1 cellular context compared by ENCODE assay signal in the genomic region with DNA sequence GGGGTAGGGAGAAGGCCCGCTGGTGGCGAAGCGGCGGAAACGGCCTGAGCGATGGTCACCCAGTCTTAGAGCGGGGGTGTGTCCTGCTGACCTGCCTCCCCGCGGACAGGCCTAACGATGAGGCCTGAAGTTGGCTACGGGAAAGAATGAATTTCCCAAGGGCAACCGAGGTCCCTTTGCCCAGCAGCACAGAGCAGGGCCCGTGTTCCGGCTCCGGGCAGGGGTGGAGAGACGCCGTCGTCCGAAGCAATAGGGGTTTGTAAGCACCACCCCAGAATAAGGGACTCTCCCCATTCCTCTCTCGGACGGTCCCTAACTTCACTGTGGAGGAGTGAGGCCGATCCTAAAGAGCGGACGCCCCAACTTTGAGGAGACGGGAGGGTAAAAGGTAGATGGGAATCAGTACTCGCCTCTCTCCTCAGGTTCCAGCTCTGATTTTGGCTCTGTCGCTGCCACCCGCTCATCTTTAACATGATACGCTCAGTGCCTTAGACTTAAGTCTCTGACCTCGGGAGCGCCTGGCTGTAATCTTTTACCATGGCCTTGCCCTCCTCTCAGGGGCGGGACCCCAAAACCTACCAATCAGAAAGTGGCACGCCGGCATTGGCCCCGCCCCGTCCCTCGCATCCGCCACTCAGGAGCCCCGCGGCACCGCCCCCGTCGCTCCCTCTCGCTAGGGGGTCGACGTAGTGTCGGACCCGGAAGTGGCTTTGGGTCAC.
TF ChIP-seq lines count a peak whose summit lies in the region.

DDIT3 (minus strand) TSS at position 507 of the 719 bp plus-strand sequence. CDS start 3,108 bp downstream, outside the sequence.

TF ChIP-seq in K562, 482 proteins besides CTCF, POLR2A, EP300 and RAD21 (continued from another document and continues in another):
- TF ChIP-seq ZNF407 (IDR thresholded peaks at IDR 0.05; ENCODE audit: low read depth), result no peak; the same call in 1 of the 2 replicates
- TF ChIP-seq GATAD2B (IDR thresholded peaks at IDR 0.05; ENCODE audit: borderline replicate concordance), result no peak
- TF ChIP-seq HDAC6 (IDR thresholded peaks at IDR 0.05; ENCODE audit: low read depth, low read length), result no peak
- TF ChIP-seq SRF (CRISPR knock-in tag; IDR thresholded peaks at IDR 0.05), result peak in 1 of 2 experiments; percentile 49; a peak in 1 of 4 replicates
- no peak for TF ChIP-seq ZNF311 (CRISPR knock-in tag; IDR thresholded peaks at IDR 0.05)
- no peak for TF ChIP-seq U2AF1 (optimal IDR thresholded peaks at IDR 0.05; ENCODE audit: low read depth, low read length)
- peak; percentile 78; the same call in 1 of the 2 replicates for TF ChIP-seq STAT6 (CRISPR knock-in tag; IDR thresholded peaks at IDR 0.05)
- TF ChIP-seq SAP30 (IDR thresholded peaks at IDR 0.05; ENCODE audit: borderline replicate concordance, insufficient read depth, low read depth, low read length, poor library complexity, severe bottlenecking), result peak; percentile 86
- peak; percentile 73; the same call in 1 of the 2 replicates for TF ChIP-seq DMBX1 (CRISPR knock-in tag; IDR thresholded peaks at IDR 0.05; ENCODE audit: borderline replicate concordance)
- TF ChIP-seq ZNF639 (CRISPR knock-in tag; conservative IDR thresholded peaks at IDR 0.05 in 1 of 2, IDR thresholded peaks at IDR 0.05 in 1 of 2), result no peak
- TF ChIP-seq ILF3 (IDR thresholded peaks at IDR 0.05; ENCODE audit: borderline replicate concordance), result peak; percentile 52; the same call in 1 of the 2 replicates
- peak; percentile 76 for TF ChIP-seq ESRRA (IDR thresholded peaks at IDR 0.05; ENCODE audit: borderline replicate concordance, low read depth)
- no peak for TF ChIP-seq GATAD2A (IDR thresholded peaks at IDR 0.05)
- TF ChIP-seq TAL1 (IDR thresholded peaks at IDR 0.05), result 0 out of 2 replicates have a peak, but pooled peaks have one; percentile 6
- peak; percentile 97 for TF ChIP-seq RBFOX2 (IDR thresholded peaks at IDR 0.05; ENCODE audit: low read depth, low read length)
- TF ChIP-seq HCFC1 (IDR thresholded peaks at IDR 0.05; ENCODE audit: low read depth, low read length), result no peak
- TF ChIP-seq MBD2 (IDR thresholded peaks at IDR 0.05; ENCODE audit: borderline replicate concordance, low read depth), result peak; percentile 86
- no peak for TF ChIP-seq STAT5B (CRISPR knock-in tag; IDR thresholded peaks at IDR 0.05)
- no peak; the same call in 1 of the 2 replicates for TF ChIP-seq ZEB2 (IDR thresholded peaks at IDR 0.05)
- TF ChIP-seq L3MBTL2 (IDR thresholded peaks at IDR 0.05), result no peak
- TF ChIP-seq SLC30A9 (CRISPR knock-in tag; IDR thresholded peaks at IDR 0.05), result no peak
- TF ChIP-seq CHD4 (IDR thresholded peaks at IDR 0.05; ENCODE audit: insufficient read depth, insufficient replicate concordance, low read depth, low read length, poor library complexity, severe bottlenecking), result no peak
- TF ChIP-seq ZBTB9 (CRISPR knock-in tag; IDR thresholded peaks at IDR 0.05), result peak; percentile 86
- no peak for TF ChIP-seq SMARCC2 (IDR thresholded peaks at IDR 0.05; ENCODE audit: low read depth)
- TF ChIP-seq ZNF239 (CRISPR knock-in tag; IDR thresholded peaks at IDR 0.05), result no peak
- peak; percentile 63 for TF ChIP-seq TEAD4 (IDR thresholded peaks at IDR 0.05; ENCODE audit: low read length)
- TF ChIP-seq TEAD4 (CRISPR knock-in tag; IDR thresholded peaks at IDR 0.05; ENCODE audit: borderline replicate concordance), result peak; percentile 70; the same call in 1 of the 2 replicates
- TF ChIP-seq CHD1 (IDR thresholded peaks at IDR 0.05; ENCODE audit: low read length), result peak; percentile 53
- TF ChIP-seq ZNF384 (IDR thresholded peaks at IDR 0.05; ENCODE audit: low read depth, low read length), result no peak
- 0 out of 2 replicates have a peak, but pooled peaks have one; percentile 5 for TF ChIP-seq FOXO4 (CRISPR knock-in tag; IDR thresholded peaks at IDR 0.05)
- TF ChIP-seq ZFP30 (CRISPR knock-in tag; IDR thresholded peaks at IDR 0.05; ENCODE audit: borderline replicate concordance), result no peak
- no peak for TF ChIP-seq MTF1 (CRISPR knock-in tag; IDR thresholded peaks at IDR 0.05; ENCODE audit: borderline replicate concordance)
- TF ChIP-seq PCBP2 (IDR thresholded peaks at IDR 0.05; ENCODE audit: low read depth, low read length, poor library complexity, severe bottlenecking), result no peak
- no peak for TF ChIP-seq RFX5 (IDR thresholded peaks at IDR 0.05; ENCODE audit: low read depth, low read length)
- TF ChIP-seq GTF2F1 (IDR thresholded peaks at IDR 0.05; ENCODE audit: low read depth, low read length), result peak; percentile 87
- no peak; the same call in 1 of the 2 replicates for TF ChIP-seq ATF4 (CRISPR knock-in tag; IDR thresholded peaks at IDR 0.05)
- TF ChIP-seq RBM39 (optimal IDR thresholded peaks at IDR 0.05; ENCODE audit: low read depth, low read length), result peak; percentile 78
- TF ChIP-seq, protein P1, sequence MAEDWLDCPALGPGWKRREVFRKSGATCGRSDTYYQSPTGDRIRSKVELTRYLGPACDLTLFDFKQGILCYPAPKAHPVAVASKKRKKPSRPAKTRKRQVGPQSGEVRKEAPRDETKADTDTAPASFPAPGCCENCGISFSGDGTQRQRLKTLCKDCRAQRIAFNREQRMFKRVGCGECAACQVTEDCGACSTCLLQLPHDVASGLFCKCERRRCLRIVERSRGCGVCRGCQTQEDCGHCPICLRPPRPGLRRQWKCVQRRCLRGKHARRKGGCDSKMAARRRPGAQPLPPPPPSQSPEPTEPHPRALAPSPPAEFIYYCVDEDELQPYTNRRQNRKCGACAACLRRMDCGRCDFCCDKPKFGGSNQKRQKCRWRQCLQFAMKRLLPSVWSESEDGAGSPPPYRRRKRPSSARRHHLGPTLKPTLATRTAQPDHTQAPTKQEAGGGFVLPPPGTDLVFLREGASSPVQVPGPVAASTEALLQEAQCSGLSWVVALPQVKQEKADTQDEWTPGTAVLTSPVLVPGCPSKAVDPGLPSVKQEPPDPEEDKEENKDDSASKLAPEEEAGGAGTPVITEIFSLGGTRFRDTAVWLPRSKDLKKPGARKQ (CRISPR knock-in tag; IDR thresholded peaks at IDR 0.05), result no peak
- TF ChIP-seq CAMTA2 (CRISPR knock-in tag; conservative IDR thresholded peaks at IDR 0.05), result 0 out of 2 replicates have a peak, but pooled peaks have one; percentile 21
- TF ChIP-seq SIRT6 (IDR thresholded peaks at IDR 0.05; ENCODE audit: low read depth, low read length), result peak; percentile 39
- no peak for TF ChIP-seq PHF20 (IDR thresholded peaks at IDR 0.05; ENCODE audit: partially characterized antibody)
- TF ChIP-seq NBN (IDR thresholded peaks at IDR 0.05; ENCODE audit: low read depth), result no peak
- TF ChIP-seq KLF16 (IDR thresholded peaks at IDR 0.05), result no peak; the same call in 1 of the 2 replicates
